ENCODE assay signal across 8 cellular contexts in genomic region chr2:105919826-105920225, GRCh38.
A peak's percentile ranks its signal among the peaks of the same experiment; 100 is the strongest.
DNase-seq lines count a peak whose midpoint lies in the region; ATAC-seq and TF ChIP-seq lines count a peak whose summit lies in the region.

No MANE protein-coding gene starts in this region.

- H3K27me3 ChIP-seq in A673 (replicated peaks; ENCODE audit: insufficient read depth, low read depth, low read length, poor library complexity): peaks cover 4% of the 10 kb centered on the region

- CTCF ChIA-PET in A673 (lab: Charles Lee): no interaction called here
- CTCF ChIA-PET in activated CD4-positive, alpha-beta memory T cell treated with anti-CD3 and anti-CD28 coated beads for 36 hours (lab: Charles Lee): interaction anchor here (0.9 to 2.2 kb wide), 9 partner anchors 14 to 174 kb away, joined by 3 to 7 read pairs (median 4); no protein-coding TSS in a partner anchor

- TF ChIP-seq CTCF in A673 (conservative IDR thresholded peaks at IDR 0.05; ENCODE audit: low read depth, low read length) (peak; percentile 45), HFFc6 (IDR thresholded peaks at IDR 0.05) (peak; percentile 80)

- no peak overlapping the region for H3K4me3 ChIP-seq in A673 (ENCODE audit: low read depth, low read length, poor library complexity, severe bottlenecking)

- no peaks in the 10 kb centered on the region for H3K4me1 Mint-ChIP-seq in HFFc6 (ENCODE audit: low read depth)
- peaks cover 16% of the 10 kb centered on the region for H3K4me1 Mint-ChIP-seq in activated CD4-positive, alpha-beta memory T cell treated with anti-CD3 and anti-CD28 coated beads for 36 hours (ENCODE audit: low read depth)

- intact Hi-C loops in A673 (cut with micrococcal nuclease; ENCODE audit: unreplicated experiment): no loop called here
- intact Hi-C loops in activated CD4-positive, alpha-beta memory T cell treated with anti-CD3 and anti-CD28 coated beads for 36 hours (cut with micrococcal nuclease): loop anchor here (1.0 to 10.0 kb wide), 2 partner anchors 165 to 245 kb away; no protein-coding TSS in a partner anchor

- peaks cover 6% of the 10 kb centered on the region; the same call in 1 of the 2 replicates for H3K36me3 Mint-ChIP-seq in HFFc6 (ENCODE audit: low read depth)
- no peaks in the 10 kb centered on the region for H3K36me3 Mint-ChIP-seq in activated CD4-positive, alpha-beta memory T cell treated with anti-CD3 and anti-CD28 coated beads for 36 hours

- POLR2A ChIA-PET in A673 (lab: Charles Lee; ENCODE audit: low non-redundant PET): no interaction called here
- POLR2A ChIA-PET in activated CD4-positive, alpha-beta memory T cell treated with anti-CD3 and anti-CD28 coated beads for 36 hours (lab: Charles Lee): no interaction called here

- H3K4me3 Mint-ChIP-seq in HFFc6: no peak overlapping the region
- no peak overlapping the region for H3K4me3 Mint-ChIP-seq in activated CD4-positive, alpha-beta memory T cell treated with anti-CD3 and anti-CD28 coated beads for 36 hours

- ATAC-seq in GM19035 (IDR thresholded peaks at IDR 0.05; ENCODE audit: unreplicated experiment): no peak
- ATAC-seq in HG02798 (IDR thresholded peaks at IDR 0.05; ENCODE audit: poor library complexity, unreplicated experiment): no peak
- no peak for ATAC-seq in HG03139 (IDR thresholded peaks at IDR 0.05; ENCODE audit: unreplicated experiment)

- H3K27ac ChIP-seq in A673 (ENCODE audit: low read depth, low read length, poor library complexity, severe bottlenecking): no peak overlapping the region

- H3K36me3 ChIP-seq in A673 (ENCODE audit: insufficient read depth, low read length, poor library complexity, severe bottlenecking): no peaks in the 10 kb centered on the region

- DNase-seq in A673 (ENCODE audit: low spot score) (peak; percentile 20), HFFc6 (peak; percentile 80), fibroblast of gingiva (ENCODE audit: low read depth) (peak; percentile 27)
- DNase-seq in activated CD4-positive, alpha-beta memory T cell treated with anti-CD3 and anti-CD28 coated beads for 36 hours: peak; percentile 77
- DNase-seq in stimulated activated CD4-positive, alpha-beta T cell treated with anti-CD3 and anti-CD28 coated beads, Interleukin-15, amount 100 ng/mL, for 1 hour (ENCODE audit: low read depth in 1 of 2, low spot score in 1 of 2): peak; percentile 20 to 29

- no TSS peak for BruUV-seq in A673 (replicated peaks; lab: Mats Ljungman, UMichigan)

- H3K27me3 Mint-ChIP-seq in HFFc6 (ENCODE audit: insufficient read depth): peaks cover 18% of the 10 kb centered on the region
- H3K27me3 Mint-ChIP-seq in activated CD4-positive, alpha-beta memory T cell treated with anti-CD3 and anti-CD28 coated beads for 36 hours: no peaks in the 10 kb centered on the region

- peaks cover 6% of the 10 kb centered on the region for H3K9me3 Mint-ChIP-seq in HFFc6
- H3K9me3 Mint-ChIP-seq in activated CD4-positive, alpha-beta memory T cell treated with anti-CD3 and anti-CD28 coated beads for 36 hours: peaks cover 22% of the 10 kb centered on the region

- H3K9me3 ChIP-seq in A673 (ENCODE audit: low read depth, low read length, poor library complexity, severe bottlenecking): peaks cover 13% of the 10 kb centered on the region

- no peaks in the 10 kb centered on the region for H3K4me1 ChIP-seq in A673 (ENCODE audit: insufficient read depth, low read length, poor library complexity, severe bottlenecking)

- no peak overlapping the region for H3K27ac Mint-ChIP-seq in HFFc6
- no peak overlapping the region for H3K27ac Mint-ChIP-seq in activated CD4-positive, alpha-beta memory T cell treated with anti-CD3 and anti-CD28 coated beads for 36 hours

Comparison
In these comparisons a context has a peak if more than half of its experiments do, and no peak if none do; other contexts are left out.
1. DNase-seq: peak in every context shown above with its lines; median percentile 80 in HFFc6; 77 in activated CD4-positive, alpha-beta memory T cell treated with anti-CD3 and anti-CD28 coated beads for 36 hours; 27 in fibroblast of gingiva; 24 in stimulated activated CD4-positive, alpha-beta T cell treated with anti-CD3 and anti-CD28 coated beads, Interleukin-15, amount 100 ng/mL, for 1 hour; 20 in A673.